In the genomic region with DNA sequence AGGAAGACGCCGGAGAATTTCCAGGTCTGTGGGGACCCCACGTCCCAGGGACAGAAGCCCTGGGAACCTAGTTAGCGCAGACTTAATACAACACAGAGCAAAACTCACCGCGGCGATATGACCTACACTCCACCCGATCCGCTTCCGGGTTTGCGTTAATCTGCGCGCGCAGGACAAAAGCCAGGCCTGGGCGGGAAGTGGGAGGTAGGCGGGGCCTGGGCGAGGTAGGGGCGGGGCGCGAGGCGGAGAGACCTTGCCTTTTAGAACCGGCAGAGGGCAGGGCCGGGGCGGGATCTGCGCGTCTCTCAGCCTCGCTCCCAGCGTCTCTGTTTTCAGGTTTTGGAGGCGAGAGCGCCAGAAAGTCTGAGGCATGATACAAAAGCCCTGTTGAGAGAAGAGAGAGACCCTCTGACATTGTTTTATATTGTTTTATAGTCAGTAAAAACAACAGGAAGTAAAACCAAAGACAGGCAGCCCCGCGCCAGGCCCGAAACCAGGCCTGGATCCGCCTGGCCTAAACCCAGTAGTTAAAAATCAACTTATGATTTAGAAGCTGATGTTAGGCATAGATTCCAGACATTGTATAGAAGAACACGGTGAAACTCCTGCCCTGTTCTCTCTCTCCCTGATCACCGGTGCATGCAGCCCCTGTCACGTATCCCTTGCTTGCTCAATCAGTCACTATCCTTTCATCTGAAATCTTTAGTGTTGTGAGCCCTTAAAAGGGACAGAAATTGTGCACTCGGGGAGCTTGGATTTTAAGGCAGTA, we compare ENCODE assay signal across 8 cellular contexts. TPM values are rescaled to one million over a fixed set of nuclear protein-coding genes. Genes with fewer than 3 reads are reported as not detected.
DNase-seq lines count a peak whose midpoint lies in the region; ATAC-seq and TF ChIP-seq lines count a peak whose summit lies in the region.

ZNF611 (minus strand) TSS at position 152 of the 769 bp plus-strand sequence. CDS start 19,150 bp downstream, outside the sequence.

- H3K4me2 ChIP-seq in trophoblast cell (ENCODE audit: low read length): peak within 1 kb of the TSS; percentile 91

- H3K27me3 ChIP-seq in adipocyte (replicated peaks; ENCODE audit: control insufficient read depth, insufficient read depth, low read length): no peaks in the 10 kb centered on the region
- H3K27me3 ChIP-seq in cardiac muscle cell: no peaks in the 10 kb centered on the region
- H3K27me3 ChIP-seq in trophoblast cell (ENCODE audit: insufficient read depth, low read length): no peaks in the 10 kb centered on the region
- H3K27me3 ChIP-seq in transverse colon: no peaks in the 10 kb centered on the region

- H3K4me3 ChIP-seq in adipocyte (ENCODE audit: low read length) (peak within 1 kb of the TSS; percentile 92), cardiac muscle cell (peak within 1 kb of the TSS; percentile 67), trophoblast cell (ENCODE audit: low read depth, low read length) (peak within 1 kb of the TSS; percentile 79), transverse colon (peak within 1 kb of the TSS; percentile 70 to 97 (median 90))

- H3K23ac ChIP-seq in trophoblast cell (ENCODE audit: low read length): no peak within 1 kb of the TSS

- in situ Hi-C loops in transverse colon (cut with MboI; ENCODE audit: low pct_ligation_motif_present in 1 of 4, low pct_unique_long_range_greater_than_20kb in 1 of 4, low sequenced_read_pairs in 3 of 4): loop anchor here in 2 of 4 donors (25.0 kb wide), 1 partner anchor 473 kb away; the partner anchor contains the start of gene ZNF766 (in 2 of the 2)

- H3K18ac ChIP-seq in trophoblast cell (ENCODE audit: low read length): peak within 1 kb of the TSS; percentile 93

- H4K8ac ChIP-seq in trophoblast cell (ENCODE audit: low read depth, low read length): peak within 1 kb of the TSS; percentile 82

- H3K9me3 ChIP-seq in adipocyte (ENCODE audit: control insufficient read depth, low read length) (no peaks in the 10 kb centered on the region), cardiac muscle cell (ENCODE audit: low read depth) (no peaks in the 10 kb centered on the region), trophoblast cell (ENCODE audit: insufficient read depth, low read depth, low read length) (no peaks in the 10 kb centered on the region), transverse colon (no peaks in the 10 kb centered on the region)

- H4K12ac ChIP-seq in trophoblast cell (ENCODE audit: low read depth, low read length): peak within 1 kb of the TSS; percentile 63

- DNase-seq in NCI-H1417 treated with DMSO at 0.1 percent for 48 hours (lab: John Stamatoyannopoulos, UW) (peak; percentile 77), SW480 (ENCODE audit: low spot score) (peak; percentile 93), adipocyte (ENCODE audit: low read depth) (peak; percentile 99), cardiac muscle cell (ENCODE audit: low read depth in 1 of 2, low spot score in 1 of 2) (peak; percentile 97 to 98), trophoblast cell (peak; percentile 98 to 99), transverse colon (peak; percentile 100)

- peak within 1 kb of the TSS; percentile 68 for H2BK12ac ChIP-seq in trophoblast cell (ENCODE audit: low read length)

- peak within 1 kb of the TSS; percentile 97 for H3K4ac ChIP-seq in trophoblast cell (ENCODE audit: low read depth, low read length)

- H2BK5ac ChIP-seq in trophoblast cell (ENCODE audit: low read depth, low read length, poor library complexity): peak within 1 kb of the TSS; percentile 96

- peak within 1 kb of the TSS; percentile 23 for H2AK5ac ChIP-seq in trophoblast cell (ENCODE audit: low read length)

- peak within 1 kb of the TSS; percentile 95 for H3K27ac ChIP-seq in cardiac muscle cell
- H3K27ac ChIP-seq in trophoblast cell (ENCODE audit: low read depth, low read length): peak within 1 kb of the TSS; percentile 98
- H3K27ac ChIP-seq in transverse colon: peak within 1 kb of the TSS; percentile 88 to 96 (median 94)

- intact Hi-C loops in transverse colon (cut with DNase I; ENCODE audit: low total_unique reads): no loop called here

- TF ChIP-seq POLR2A in transverse colon (IDR thresholded peaks at IDR 0.05): peak; percentile 93

- H3K14ac ChIP-seq in trophoblast cell (ENCODE audit: low read length): peak within 1 kb of the TSS; percentile 98

- H3K9ac ChIP-seq in adipocyte (ENCODE audit: low read length): peak within 1 kb of the TSS; percentile 91
- H3K9ac ChIP-seq in trophoblast cell (ENCODE audit: low read length): peak within 1 kb of the TSS; percentile 99

- WGBS in trophoblast cell (ENCODE audit: extremely low coverage, insufficient coverage, insufficient read length): no CpG with 5 or more reads among the region's 38 CpGs
- 8 to 9% methylated on average over 6 to 38 of the region's 38 CpGs for WGBS in transverse colon (ENCODE audit: low coverage in 1 of 2), 2 donors

- peak within 1 kb of the TSS; percentile 81 for H2BK120ac ChIP-seq in trophoblast cell (ENCODE audit: insufficient read depth, low read length, poor library complexity)

- no peaks in the 10 kb centered on the region for H3K36me3 ChIP-seq in adipocyte (ENCODE audit: control insufficient read depth, insufficient read depth, low read length, severe bottlenecking)
- no peaks in the 10 kb centered on the region for H3K36me3 ChIP-seq in cardiac muscle cell
- H3K36me3 ChIP-seq in trophoblast cell (ENCODE audit: control insufficient read depth in 1 of 2, insufficient read depth in 2 of 2, low read length in 2 of 2): peaks cover 1 to 6% of the 10 kb centered on the region in 2 experiments
- H3K36me3 ChIP-seq in transverse colon: no peaks in the 10 kb centered on the region

- peak within 1 kb of the TSS; percentile 92 for H4K91ac ChIP-seq in trophoblast cell (ENCODE audit: low read depth, low read length)

- ATAC-seq in HG02759 (IDR thresholded peaks at IDR 0.05; ENCODE audit: unreplicated experiment): peak; percentile 96

- H3K79me2 ChIP-seq in trophoblast cell (ENCODE audit: control insufficient read depth, insufficient read depth, low read length, poor library complexity): peaks cover 17% of the 10 kb centered on the region

- peaks cover 8% of the 10 kb centered on the region for H3K4me1 ChIP-seq in adipocyte (ENCODE audit: control insufficient read depth, insufficient read depth, low read length)
- H3K4me1 ChIP-seq in cardiac muscle cell (ENCODE audit: low read depth): peaks cover 14% of the 10 kb centered on the region
- peaks cover 12 to 14% of the 10 kb centered on the region in 2 experiments for H3K4me1 ChIP-seq in trophoblast cell (ENCODE audit: control insufficient read depth in 1 of 2, insufficient read depth in 2 of 2, low read length in 2 of 2)
- H3K4me1 ChIP-seq in transverse colon: peaks cover 0 to 23% (median 10%) of the 10 kb centered on the region in 4 donors

- no peak for TF ChIP-seq EP300 in transverse colon (IDR thresholded peaks at IDR 0.05; ENCODE audit: low read depth)

- H3K79me1 ChIP-seq in trophoblast cell (ENCODE audit: low read length): peaks cover 31% of the 10 kb centered on the region

- peak; percentile 56 for TF ChIP-seq CTCF in GM12872 (IDR thresholded peaks at IDR 0.05; ENCODE audit: insufficient read depth, low read depth, low read length)
- TF ChIP-seq CTCF in cardiac muscle cell (IDR thresholded peaks at IDR 0.05; ENCODE audit: low read depth, low read length): peak; percentile 58
- peak; percentile 54 to 90 (median 70) for TF ChIP-seq CTCF in transverse colon (IDR thresholded peaks at IDR 0.05)

- peak within 1 kb of the TSS; percentile 83 for H2AFZ ChIP-seq in trophoblast cell (ENCODE audit: insufficient read depth, low read length, poor library complexity)

RNA-seq across cellular contexts. Expression of gene ZNF611, which starts in this region (rescaled TPM):
- total RNA-seq in cardiac muscle cell (5.8 and 12.4 TPM in 2 replicates), transverse colon (10 to 100 TPM in 3 of 4 donors, 1 to 10 TPM in 1; 8.2 to 45.0 (median 15.0) TPM)
- polyA plus RNA-seq in cardiac muscle cell: 10.4 and 15.4 TPM in 2 replicates
- 37.3 and 37.8 TPM in 2 replicates for polyA plus RNA-seq in trophoblast cell (2013)

Comparison
In these comparisons a context has a peak if more than half of its experiments do, and no peak if none do; other contexts are left out.
1. Peak in every context shown above with its lines: DNase-seq, ATAC-seq, H3K4me3 ChIP-seq and H3K27ac ChIP-seq.